ENCODE assay signal across 20 cellular contexts in genomic region chr10:100208271-100208670, GRCh38.
"Had no signal": no experiment of that assay in that cellular context is flagged by ENCODE, and none has a peak within 500 bp of the region (broad histone marks: within the 10 kb centered on the region; RNA-seq: fewer than 3 reads in every experiment).

No MANE protein-coding gene starts in this region.

- H3K4me3 ChIP-seq: dorsolateral prefrontal cortex, lower lobe of right lung, mucosa of descending colon, neural progenitor cell, prostate gland, skin epidermis, thoracic aorta, tibial nerve, upper lobe of left lung had no signal

- H2AFZ ChIP-seq: neural progenitor cell had no signal

- H3K4me2 ChIP-seq: neural progenitor cell had no signal

- H3K27ac ChIP-seq: dorsolateral prefrontal cortex, lower lobe of right lung, neural progenitor cell, skin epidermis, upper lobe of left lung had no signal

- H3K9me3 Mint-ChIP-seq: naive B cell; natural killer cell treated with Interleukin-12 subunit alpha and Interleukin-12 subunit beta and Interleukin-15 and Interleukin-18, amount 100 ng/mL, for 72 hours; neural progenitor cell; stimulated activated naive B cell treated with anti-CD40 and anti-IgM and Interleukin-4, amounts not matched to agents 10 μg/mL and 1 μg/mL and 100 μg/mL, for 72 hours; stimulated activated naive CD8-positive, alpha-beta T cell treated with anti-CD3 and anti-CD28 coated beads, Interleukin-15, Interleukin-2, amounts not matched to agents 100 ng/mL and 50 ng/mL, for 24 hours had no signal

- H3K36me3 ChIP-seq: neural progenitor cell had no signal

- H3K4me1 ChIP-seq: lower lobe of right lung, neural progenitor cell, prostate gland, upper lobe of left lung had no signal

- H3K27me3 ChIP-seq: dorsolateral prefrontal cortex, neural progenitor cell, tibial nerve, upper lobe of left lung had no signal

- H3K4me1 Mint-ChIP-seq: naive B cell; neural progenitor cell; stimulated activated naive B cell treated with anti-CD40 and anti-IgM and Interleukin-4, amounts not matched to agents 10 μg/mL and 1 μg/mL and 100 μg/mL, for 72 hours had no signal

- H3K4me3 Mint-ChIP-seq: natural killer cell treated with Interleukin-12 subunit alpha and Interleukin-12 subunit beta and Interleukin-15 and Interleukin-18, amount 100 ng/mL, for 72 hours; neural progenitor cell; stimulated activated naive B cell treated with anti-CD40 and anti-IgM and Interleukin-4, amounts not matched to agents 10 μg/mL and 1 μg/mL and 100 μg/mL, for 72 hours; stimulated activated naive CD8-positive, alpha-beta T cell treated with anti-CD3 and anti-CD28 coated beads, Interleukin-15, Interleukin-2, amounts not matched to agents 100 ng/mL and 50 ng/mL, for 24 hours had no signal

- H3K27ac Mint-ChIP-seq: natural killer cell treated with Interleukin-12 subunit alpha and Interleukin-12 subunit beta and Interleukin-15 and Interleukin-18, amount 100 ng/mL, for 72 hours; neural progenitor cell; stimulated activated naive B cell treated with anti-CD40 and anti-IgM and Interleukin-4, amounts not matched to agents 10 μg/mL and 1 μg/mL and 100 μg/mL, for 72 hours; stimulated activated naive CD8-positive, alpha-beta T cell treated with anti-CD3 and anti-CD28 coated beads, Interleukin-15, Interleukin-2, amounts not matched to agents 100 ng/mL and 50 ng/mL, for 24 hours had no signal

- H3K27me3 Mint-ChIP-seq: naive B cell; natural killer cell treated with Interleukin-12 subunit alpha and Interleukin-12 subunit beta and Interleukin-15 and Interleukin-18, amount 100 ng/mL, for 72 hours; stimulated activated naive B cell treated with anti-CD40 and anti-IgM and Interleukin-4, amounts not matched to agents 10 μg/mL and 1 μg/mL and 100 μg/mL, for 72 hours; stimulated activated naive CD8-positive, alpha-beta T cell treated with anti-CD3 and anti-CD28 coated beads, Interleukin-15, Interleukin-2, amounts not matched to agents 100 ng/mL and 50 ng/mL, for 24 hours had no signal

- DNase-seq: dorsolateral prefrontal cortex; effector CD4-positive, alpha-beta T cell; head of caudate nucleus; left colon; left ventricle myocardium superior; lower lobe of right lung; mucosa of descending colon; naive B cell; right cardiac atrium; stimulated activated CD4-positive, alpha-beta T cell treated with anti-CD3 and anti-CD28 coated beads, Interleukin-15, amount 100 ng/mL, for 24 hours; stimulated activated CD4-positive, alpha-beta T cell treated with anti-CD3 and anti-CD28 coated beads, Interleukin-2, amount 100 ng/mL, for 48 hours; stimulated activated naive B cell treated with anti-CD40 and anti-IgM and Interleukin-4, amounts not matched to agents 10 μg/mL and 1 μg/mL and 100 μg/mL, for 72 hours; upper lobe of left lung had no signal

- ATAC-seq: left colon; left ventricle myocardium superior; lower lobe of right lung; mucosa of descending colon; natural killer cell treated with Interleukin-12 subunit alpha and Interleukin-12 subunit beta and Interleukin-15 and Interleukin-18, amount 100 ng/mL, for 72 hours; right cardiac atrium; stimulated activated naive B cell treated with anti-CD40 and anti-IgM and Interleukin-4, amounts not matched to agents 10 μg/mL and 1 μg/mL and 100 μg/mL, for 72 hours had no signal
